22 cellular contexts compared by ENCODE assay signal in genomic region chr17:75492555-75493168, GRCh38. TPM values are rescaled to one million over a fixed set of nuclear protein-coding genes. Genes with fewer than 3 reads are reported as not detected.
DNase-seq lines count a peak whose midpoint lies in the region; ATAC-seq, FAIRE-seq and TF ChIP-seq lines count a peak whose summit lies in the region.
"Had no signal": no experiment of that assay in that cellular context is flagged by ENCODE, and none has a peak within 500 bp of the region (broad histone marks: within the 10 kb centered on the region; RNA-seq: fewer than 3 reads in every experiment).

No MANE protein-coding gene starts in this region.

- no peak overlapping the region for H4K91ac ChIP-seq in IMR-90 (ENCODE audit: insufficient read depth, low read depth, low read length)

- no peaks in the 10 kb centered on the region for H3K4me1 ChIP-seq in Caco-2
- H3K4me1 ChIP-seq in IMR-90 (ENCODE audit: control insufficient read depth, insufficient read depth, low read length): no peaks in the 10 kb centered on the region
- peaks cover 6% of the 10 kb centered on the region for H3K4me1 ChIP-seq in GM12878 (ENCODE audit: control insufficient read depth, insufficient read depth, low read length)
- peaks cover 6 to 42% (median 28%) of the 10 kb centered on the region in 6 donors for H3K4me1 ChIP-seq in spleen

- H3K4me3 ChIP-seq in Caco-2 (ENCODE audit: low read depth, low read length): no peak overlapping the region
- no peak overlapping the region for H3K4me3 ChIP-seq in IMR-90 (ENCODE audit: insufficient read depth, low read depth, low read length)
- H3K4me3 ChIP-seq in GM12878: no peak overlapping the region
- no peak overlapping the region for H3K4me3 ChIP-seq in spleen

- no peak overlapping the region for H2AK9ac ChIP-seq in IMR-90 (replicated peaks; ENCODE audit: low read depth, low read length, poor library complexity)

- no peak overlapping the region for H3K9ac ChIP-seq in IMR-90 (ENCODE audit: low read depth, low read length)
- no peak overlapping the region for H3K9ac ChIP-seq in GM12878 (ENCODE audit: control insufficient read depth, insufficient read depth, low read length)

- no peak overlapping the region for H2AK5ac ChIP-seq in IMR-90 (ENCODE audit: low read depth, low read length)

- dilution Hi-C loops in IMR-90 (cut with HindIII; ENCODE audit: low sequenced_read_pairs, unreplicated experiment): no loop called here

- peaks cover 18% of the 10 kb centered on the region for H3K36me3 Mint-ChIP-seq in Caco-2 (ENCODE audit: insufficient read depth, unreplicated experiment)
- peaks cover 2% of the 10 kb centered on the region for H3K36me3 Mint-ChIP-seq in activated CD4-positive, alpha-beta T cell treated with anti-CD3 and anti-CD28 coated beads, Interleukin-2, amount 10 ng/mL, durations not matched to agents 7 days and 5 days (ENCODE audit: low read depth)

- H2AFZ ChIP-seq in IMR-90 (replicated peaks; ENCODE audit: low read length, poor library complexity): no peak overlapping the region
- no peak overlapping the region for H2AFZ ChIP-seq in GM12878 (ENCODE audit: control insufficient read depth, low read depth, low read length)

- H3K27me3 ChIP-seq in Caco-2 (replicated peaks; ENCODE audit: control insufficient read depth, insufficient read depth, low read length): no peaks in the 10 kb centered on the region
- no peaks in the 10 kb centered on the region for H3K27me3 ChIP-seq in IMR-90 (ENCODE audit: control insufficient read depth, insufficient read depth, low read length)
- H3K27me3 ChIP-seq in GM12878 (replicated peaks in 1 of 2; ENCODE audit: control insufficient read depth in 2 of 2, insufficient read depth in 2 of 2, low read length in 1 of 2): no peaks in the 10 kb centered on the region
- H3K27me3 ChIP-seq in spleen (replicated peaks in 1 of 7): no peaks in the 10 kb centered on the region

- BruUV-seq in Caco-2 (replicated peaks; lab: Mats Ljungman, UMichigan) (TSS peak; percentile 35), IMR-90 (replicated peaks; lab: Mats Ljungman, UMichigan) (TSS peak; percentile 70), GM12878 (replicated peaks; lab: Mats Ljungman, UMichigan) (TSS peak; percentile 41)

- H3K9me3 Mint-ChIP-seq in Caco-2 (ENCODE audit: unreplicated experiment): no peaks in the 10 kb centered on the region
- H3K9me3 Mint-ChIP-seq in activated CD4-positive, alpha-beta T cell treated with anti-CD3 and anti-CD28 coated beads, Interleukin-2, amount 10 ng/mL, durations not matched to agents 7 days and 5 days: no peaks in the 10 kb centered on the region
- H3K9me3 Mint-ChIP-seq: CD14-positive monocyte; CD8-positive, alpha-beta memory T cell; IgD-negative memory B cell; T-cell had no signal

- no peak overlapping the region for H2BK15ac ChIP-seq in IMR-90 (ENCODE audit: low read depth, low read length)

- CTCF ChIA-PET in Caco-2 (lab: Charles Lee): no interaction called here
- CTCF ChIA-PET in IMR-90 (lab: Yijun Ruan, JAX): no interaction called here
- CTCF ChIA-PET in GM12878 (lab: Yijun Ruan, JAX): no interaction called here
- CTCF ChIA-PET in activated CD4-positive, alpha-beta T cell treated with anti-CD3 and anti-CD28 coated beads, Interleukin-2, amount 10 ng/mL, durations not matched to agents 7 days and 5 days (lab: Charles Lee): no interaction called here

- WGBS in IMR-90 (ENCODE audit: extremely low coverage in 2 of 2, insufficient read length in 1 of 2), 2 experiments: 93% methylated on average over 20 of the region's 23 CpGs; no CpG with 5 or more reads in 1 of the 2 experiments
- 87% methylated on average over 23 of the region's 23 CpGs for WGBS in GM12878 (ENCODE audit: insufficient coverage, insufficient replicate concordance, low lambda C conversion rate, missing lambda C conversion rate)
- WGBS in spleen, 5 donors: 86 to 92% (median 90%) methylated on average over 8 to 23 of the region's 23 CpGs

- no peak overlapping the region for H2BK120ac ChIP-seq in IMR-90 (ENCODE audit: low read depth, low read length)

- no peak overlapping the region for H3K27ac Mint-ChIP-seq in Caco-2 (ENCODE audit: unreplicated experiment)
- H3K27ac Mint-ChIP-seq in activated CD4-positive, alpha-beta T cell treated with anti-CD3 and anti-CD28 coated beads, Interleukin-2, amount 10 ng/mL, durations not matched to agents 7 days and 5 days: no peak overlapping the region
- H3K27ac Mint-ChIP-seq: IgD-negative memory B cell, T-cell had no signal

- no peak for TF ChIP-seq POLR2A in IMR-90 (IDR thresholded peaks at IDR 0.05; ENCODE audit: low read depth, low read length)
- no peak for TF ChIP-seq POLR2A in GM12878 (IDR thresholded peaks at IDR 0.05; ENCODE audit: low read depth, low read length)
- no peak for TF ChIP-seq POLR2A in spleen (IDR thresholded peaks at IDR 0.05)

- no peaks in the 10 kb centered on the region for H3K9me1 ChIP-seq in IMR-90 (ENCODE audit: insufficient read depth, low read length)

- DNase-seq in Caco-2 (no peak), IMR-90 (no peak), GM12878 (ENCODE audit: low read depth, low spot score) (no peak), spleen (peak; percentile 74), hypothalamus (lab: John Stamatoyannopoulos, UW) (no peak)
- DNase-seq in activated CD4-positive, alpha-beta T cell treated with anti-CD3 and anti-CD28 coated beads, Interleukin-2, amount 50 U/mL, for 48 hours: no peak
- DNase-seq in activated CD4-positive, alpha-beta T cell treated with anti-CD3 and anti-CD28 coated beads, Interleukin-2, amount 10 ng/mL, durations not matched to agents 7 days and 5 days: no peak
- DNase-seq: CD8-positive, alpha-beta memory T cell; HCEC 1CT; NCI-H1048; NCI-H1417 treated with DMSO at 0.1 percent for 48 hours; NCI-H1694 treated with DMSO at 0.1 percent for 48 hours; NCI-H2081; NCI-H2227 treated with DMSO at 0.1 percent for 48 hours; NCI-H774; SHP77; T-cell had no signal

- H3K79me2 ChIP-seq in GM12878 (ENCODE audit: control insufficient read depth, insufficient read depth, low read length): no peaks in the 10 kb centered on the region

- H3K27ac ChIP-seq in IMR-90 (ENCODE audit: insufficient read depth, low read length) (no peak overlapping the region), GM12878 (ENCODE audit: control insufficient read depth, insufficient read depth) (no peak overlapping the region), spleen (no peak overlapping the region)
- H3K27ac ChIP-seq: RWPE1 had no signal

- no peaks in the 10 kb centered on the region for H3K4me1 Mint-ChIP-seq in Caco-2 (ENCODE audit: low read depth, unreplicated experiment)
- H3K4me1 Mint-ChIP-seq in activated CD4-positive, alpha-beta T cell treated with anti-CD3 and anti-CD28 coated beads, Interleukin-2, amount 10 ng/mL, durations not matched to agents 7 days and 5 days: peaks cover 9% of the 10 kb centered on the region

- FAIRE-seq in GM12878 (lab: Jason Lieb, UNC): no peak
- FAIRE-seq: D721Med, H1 had no signal

- no peak overlapping the region for H3K4me2 ChIP-seq in IMR-90 (ENCODE audit: low read depth, low read length)
- H3K4me2 ChIP-seq in GM12878 (ENCODE audit: control insufficient read depth, insufficient read depth): no peak overlapping the region

- H2BK5ac ChIP-seq in IMR-90 (ENCODE audit: low read depth, low read length, poor library complexity, severe bottlenecking): no peak overlapping the region

- intact Hi-C loops in Caco-2 (cut with micrococcal nuclease; ENCODE audit: unreplicated experiment): no loop called here
- intact Hi-C loops in IMR-90 (cut with micrococcal nuclease): no loop called here
- intact Hi-C loops in GM12878 (cut with micrococcal nuclease; ENCODE audit: unreplicated experiment): no loop called here
- intact Hi-C loops in spleen (cut with DNase I; ENCODE audit: low total_unique reads): no loop called here

- H3K79me1 ChIP-seq in IMR-90 (ENCODE audit: low read depth in 1 of 2, low read length in 2 of 2): no peaks in the 10 kb centered on the region; a peak in 1 of 4 replicates

- in situ Hi-C loops in IMR-90 (cut with MboI; ENCODE audit: low sequenced_read_pairs): no loop called here
- in situ Hi-C loops in GM12878 (cut with MboI): no loop called here

- H3K27me3 Mint-ChIP-seq in Caco-2 (ENCODE audit: insufficient read depth, unreplicated experiment): no peaks in the 10 kb centered on the region
- H3K27me3 Mint-ChIP-seq in activated CD4-positive, alpha-beta T cell treated with anti-CD3 and anti-CD28 coated beads, Interleukin-2, amount 10 ng/mL, durations not matched to agents 7 days and 5 days: no peaks in the 10 kb centered on the region
- H3K27me3 Mint-ChIP-seq: CD8-positive, alpha-beta memory T cell; IgD-negative memory B cell; T-cell had no signal

- H4K5ac ChIP-seq in IMR-90 (ENCODE audit: low read depth, low read length): no peak overlapping the region

- H3K4me3 Mint-ChIP-seq in Caco-2 (ENCODE audit: unreplicated experiment): no peak overlapping the region
- H3K4me3 Mint-ChIP-seq in activated CD4-positive, alpha-beta T cell treated with anti-CD3 and anti-CD28 coated beads, Interleukin-2, amount 10 ng/mL, durations not matched to agents 7 days and 5 days: no peak overlapping the region
- H3K4me3 Mint-ChIP-seq: CD14-positive monocyte; CD8-positive, alpha-beta memory T cell; T-cell had no signal

- H3K36me3 ChIP-seq in Caco-2 (ENCODE audit: control insufficient read depth, insufficient read depth, low read length) (peaks cover 2% of the 10 kb centered on the region), IMR-90 (ENCODE audit: control insufficient read depth, insufficient read depth, low read length) (peaks cover 50% of the 10 kb centered on the region), GM12878 (ENCODE audit: control insufficient read depth in 2 of 2, insufficient read depth in 2 of 2, low read length in 1 of 2) (peaks cover 7 to 15% of the 10 kb centered on the region in 2 experiments; a peak in 3 of 4 replicates), spleen (peaks cover 0 to 92% (median 60%) of the 10 kb centered on the region in 6 donors)

- H3K9me3 ChIP-seq in Caco-2 (no peaks in the 10 kb centered on the region), IMR-90 (ENCODE audit: control insufficient read depth, insufficient read depth, low read length) (no peaks in the 10 kb centered on the region), GM12878 (replicated peaks; ENCODE audit: control insufficient read depth, insufficient read depth, low read length) (no peaks in the 10 kb centered on the region), spleen (no peaks in the 10 kb centered on the region)

- TF ChIP-seq EP300 in GM12878 (IDR thresholded peaks at IDR 0.05; ENCODE audit: borderline replicate concordance in 1 of 2, control insufficient read depth in 1 of 2, low read depth in 2 of 2, low read length in 2 of 2): no peak

- H3K14ac ChIP-seq in IMR-90 (replicated peaks; ENCODE audit: low read depth, low read length): no peak overlapping the region

- H4K20me1 ChIP-seq in IMR-90 (ENCODE audit: insufficient read depth, low read length): no peaks in the 10 kb centered on the region; the same call in 1 of the 2 replicates
- H4K20me1 ChIP-seq in GM12878 (ENCODE audit: control insufficient read depth, insufficient read depth): no peaks in the 10 kb centered on the region

- H3K4ac ChIP-seq in IMR-90 (ENCODE audit: low read depth, low read length): no peak overlapping the region

- no peak overlapping the region for H3K18ac ChIP-seq in IMR-90 (ENCODE audit: low read depth, low read length)

- POLR2A ChIA-PET in Caco-2 (lab: Charles Lee): no interaction called here
- POLR2A ChIA-PET in IMR-90 (lab: Charles Lee; ENCODE audit: unreplicated experiment): no interaction called here
- POLR2A ChIA-PET in GM12878 (lab: Charles Lee): no interaction called here
- POLR2A ChIA-PET in activated CD4-positive, alpha-beta T cell treated with anti-CD3 and anti-CD28 coated beads, Interleukin-2, amount 10 ng/mL, durations not matched to agents 7 days and 5 days (lab: Charles Lee): no interaction called here

- RAD21 ChIA-PET in GM12878 (lab: Charles Lee; ENCODE audit: unreplicated experiment): interaction anchor here (0.5 kb wide), 1 partner anchor 65 kb away, joined by 5 read pairs; no protein-coding TSS in a partner anchor

- no peak overlapping the region for H3K23ac ChIP-seq in IMR-90 (ENCODE audit: low read depth, low read length)

- H3K56ac ChIP-seq in IMR-90 (ENCODE audit: extremely low read depth, insufficient read depth, low read length): no peak overlapping the region

- ATAC-seq in IMR-90 (ENCODE audit: low read depth) (no peak), GM12878 (no peak)
- ATAC-seq: T-cell had no signal

- TF ChIP-seq CTCF in Caco-2 (IDR thresholded peaks at IDR 0.05; ENCODE audit: insufficient read depth in 1 of 2, low read depth in 1 of 2, low read length in 1 of 2, severe bottlenecking in 1 of 2, unreplicated experiment in 1 of 2) (no peak), IMR-90 (conservative IDR thresholded peaks at IDR 0.05; ENCODE audit: low read depth, low read length) (no peak), GM12878 (IDR thresholded peaks at IDR 0.05 in 2 of 3, conservative IDR thresholded peaks at IDR 0.05 in 1 of 3; ENCODE audit: control insufficient read depth in 2 of 3, extremely low read depth in 1 of 3, insufficient read depth in 1 of 3, low read depth in 3 of 3, low read length in 3 of 3) (no peak), spleen (IDR thresholded peaks at IDR 0.05 in 8 of 11, conservative IDR thresholded peaks at IDR 0.05 in 3 of 11) (no peak)

- H2BK20ac ChIP-seq in IMR-90 (ENCODE audit: low read depth, low read length): no peak overlapping the region

- H4K8ac ChIP-seq in IMR-90 (ENCODE audit: low read depth in 2 of 2, low read length in 2 of 2): no peak overlapping the region

- SMC1A ChIA-PET in GM12878 (lab: Charles Lee; ENCODE audit: uncharacterized antibody, unreplicated experiment): no interaction called here

- TF ChIP-seq RAD21 in IMR-90 (IDR thresholded peaks at IDR 0.05; ENCODE audit: low read length) (no peak), GM12878 (IDR thresholded peaks at IDR 0.05; ENCODE audit: insufficient read depth, low read depth, low read length) (no peak)

RNA-seq across cellular contexts. Expression of gene CASKIN2, which starts 22.7 kb away (rescaled TPM):
- 41.8 and 48.9 TPM in 2 replicates for total RNA-seq in Caco-2 (2022)
- total RNA-seq in IMR-90 (2012; rRNA removed): 2.2 and 2.9 TPM in 2 replicates
- 6.9 and 7.5 TPM in 2 replicates for polyA plus RNA-seq in IMR-90 (2012; rRNA removed)
- 4.7 and 6.3 TPM in 2 replicates for polyA plus RNA-seq in IMR-90 (2012; cell fraction: cytosol; rRNA removed)
- polyA plus RNA-seq in IMR-90 (2012; cell fraction: nucleus; rRNA removed; ENCODE audit: low replicate concordance): 17.2 and 50.6 TPM in 2 replicates
- 0.65 and 2.0 TPM in 2 replicates for total RNA-seq in GM12878 (2013; cell fraction: nucleolus; rRNA removed)
- total RNA-seq in GM12878 (2014; rRNA removed): 0.44 and 1.4 TPM in 2 replicates
- total RNA-seq in GM12878 (2014; rRNA removed; fragmentation: Illumina TruSeq; extraction: Trizol): 0.18 and 0.23 TPM in 2 replicates
- total RNA-seq in GM12878 (2021): 0.80 and 1.8 TPM in 2 replicates
- polyA plus RNA-seq in GM12878 (2011; ENCODE audit: low read depth): 0.39 TPM
- polyA plus RNA-seq in GM12878 (2011; rRNA removed): 0.10 TPM in 1 of 2 replicates, not detected in the other
- 0.03 and 0.12 TPM in 2 replicates for polyA plus RNA-seq in GM12878 (2011; cell fraction: cytosol; rRNA removed)
- polyA plus RNA-seq in GM12878 (2011; cell fraction: nucleus; rRNA removed): 0.59 and 0.84 TPM in 2 replicates
- 0.31 and 0.46 TPM in 2 replicates for polyA plus RNA-seq in GM12878 (2012)
- polyA plus RNA-seq in GM12878 (2014; fragmentation: Illumina TruSeq; extraction: Trizol): 0.14 and 0.16 TPM in 2 replicates
- under 1 TPM in 1 of 2 experiments, not detected in 1; 0.02 TPM for polyA plus RNA-seq in GM12878 (2014; fragmentation: Nextera tagmentation; extraction: Ambion mirVana)
- 0.93 and 2.7 TPM in 2 replicates for polyA plus RNA-seq in GM12878 (2014; rRNA removed)
- under 1 TPM; 0.44 to 0.56 TPM for polyA plus RNA-seq in GM12878 (2016; fragmentation: Nextera tagmentation; extraction: Ambion mirVana)
- polyA minus RNA-seq in GM12878 (2011; rRNA and poly(A)+ RNA removed): not detected in 2 replicates
- not detected in 2 replicates for polyA minus RNA-seq in GM12878 (2011; cell fraction: cytosol; rRNA and poly(A)+ RNA removed)
- polyA minus RNA-seq in GM12878 (2011; cell fraction: nucleus; rRNA and poly(A)+ RNA removed): 0.12 and 0.57 TPM in 2 replicates
- total RNA-seq in spleen: 100 to 1,000 TPM in 3 of 7 donors, 10 to 100 TPM in 4; 33.5 to 135 (median 51.1) TPM
- polyA plus RNA-seq in spleen: 10 to 100 TPM in 1 of 3 donors, 1 to 10 TPM in 2; 4.7 to 27.8 (median 6.2) TPM
- 1 to 10 TPM in 1 of 2 experiments, under 1 TPM in 1; 0.47 to 1.1 TPM for total RNA-seq in activated CD4-positive, alpha-beta T cell treated with anti-CD3 and anti-CD28 coated beads, Interleukin-2, amount 10 ng/mL, durations not matched to agents 7 days and 5 days
- polyA plus RNA-seq: CD14-positive monocyte, IgD-negative memory B cell had no signal

RNA-seq across cellular contexts. Expression of gene TSEN54, which starts 23.7 kb away (rescaled TPM):
- total RNA-seq in Caco-2 (2022) (71.3 and 74.5 TPM in 2 replicates), IMR-90 (2012; rRNA removed) (6.4 and 7.2 TPM in 2 replicates), GM12878 (2014; rRNA removed) (42.1 and 43.2 TPM in 2 replicates), GM12878 (2014; rRNA removed; fragmentation: Illumina TruSeq; extraction: Trizol) (21.4 and 26.1 TPM in 2 replicates), GM12878 (2021) (37.3 and 41.2 TPM in 2 replicates), spleen (10 to 100 TPM; 31.0 to 58.1 (median 35.4) TPM)
- polyA plus RNA-seq in IMR-90 (2012; rRNA removed) (14.9 and 16.2 TPM in 2 replicates), GM12878 (2011; rRNA removed) (25.4 and 45.7 TPM in 2 replicates), GM12878 (2014; fragmentation: Illumina TruSeq; extraction: Trizol) (22.9 and 29.5 TPM in 2 replicates), GM12878 (2014; fragmentation: Nextera tagmentation; extraction: Ambion mirVana) (10 to 100 TPM in 1 of 2 experiments, 1 to 10 TPM in 1; 7.1 to 23.1 TPM), GM12878 (2014; rRNA removed) (42.4 and 52.2 TPM in 2 replicates), GM12878 (2016; fragmentation: Nextera tagmentation; extraction: Ambion mirVana) (10 to 100 TPM; 41.1 to 48.0 TPM), spleen (10 to 100 TPM; 40.8 to 87.8 (median 68.9) TPM)
- polyA plus RNA-seq in IMR-90 (2012; cell fraction: cytosol; rRNA removed): 9.8 and 14.7 TPM in 2 replicates
- polyA plus RNA-seq in IMR-90 (2012; cell fraction: nucleus; rRNA removed; ENCODE audit: low replicate concordance): 37.4 and 62.8 TPM in 2 replicates
- 16.4 and 19.8 TPM in 2 replicates for total RNA-seq in GM12878 (2013; cell fraction: nucleolus; rRNA removed)
- 12.7 TPM for polyA plus RNA-seq in GM12878 (2011; ENCODE audit: low read depth)
- polyA plus RNA-seq in GM12878 (2011; cell fraction: cytosol; rRNA removed): 41.7 and 53.0 TPM in 2 replicates
- polyA plus RNA-seq in GM12878 (2011; cell fraction: nucleus; rRNA removed): 54.8 and 62.1 TPM in 2 replicates
- 20.1 and 23.9 TPM in 2 replicates for polyA plus RNA-seq in GM12878 (2012)
- polyA minus RNA-seq in GM12878 (2011; rRNA and poly(A)+ RNA removed): 25.9 and 32.6 TPM in 2 replicates
- 6.8 and 18.3 TPM in 2 replicates for polyA minus RNA-seq in GM12878 (2011; cell fraction: cytosol; rRNA and poly(A)+ RNA removed)
- 7.5 and 13.1 TPM in 2 replicates for polyA minus RNA-seq in GM12878 (2011; cell fraction: nucleus; rRNA and poly(A)+ RNA removed)
- 10 to 100 TPM; 48.8 to 59.2 TPM for total RNA-seq in activated CD4-positive, alpha-beta T cell treated with anti-CD3 and anti-CD28 coated beads, Interleukin-2, amount 10 ng/mL, durations not matched to agents 7 days and 5 days

RNA-seq across cellular contexts. Expression of gene LLGL2, which starts 32.8 kb away (rescaled TPM):
- total RNA-seq in Caco-2 (2022) (165 and 179 TPM in 2 replicates), IMR-90 (2012; rRNA removed) (0.54 and 0.56 TPM in 2 replicates), GM12878 (2014; rRNA removed) (5.0 and 6.5 TPM in 2 replicates), GM12878 (2014; rRNA removed; fragmentation: Illumina TruSeq; extraction: Trizol) (1.8 and 2.0 TPM in 2 replicates), GM12878 (2021) (6.3 and 7.6 TPM in 2 replicates), spleen (10 to 100 TPM; 44.0 to 97.8 (median 75.1) TPM)
- polyA plus RNA-seq in IMR-90 (2012; rRNA removed) (0.53 and 0.72 TPM in 2 replicates), GM12878 (2011; rRNA removed) (1.7 and 3.3 TPM in 2 replicates), GM12878 (2014; fragmentation: Illumina TruSeq; extraction: Trizol) (9.9 TPM in 1 of 2 replicates, not detected in the other), GM12878 (2014; fragmentation: Nextera tagmentation; extraction: Ambion mirVana) (under 1 TPM; 0.21 to 0.75 TPM), GM12878 (2014; rRNA removed) (5.8 and 7.4 TPM in 2 replicates), GM12878 (2016; fragmentation: Nextera tagmentation; extraction: Ambion mirVana) (1 to 10 TPM; 4.1 to 5.0 TPM), spleen (100 to 1,000 TPM in 1 of 3 donors, 10 to 100 TPM in 2; 28.6 to 153 (median 92.6) TPM)
- polyA plus RNA-seq in IMR-90 (2012; cell fraction: cytosol; rRNA removed): 1.2 and 1.6 TPM in 2 replicates
- 2.0 and 4.5 TPM in 2 replicates for polyA plus RNA-seq in IMR-90 (2012; cell fraction: nucleus; rRNA removed; ENCODE audit: low replicate concordance)
- total RNA-seq in GM12878 (2013; cell fraction: nucleolus; rRNA removed): 13.4 and 45.4 TPM in 2 replicates
- 1.7 TPM for polyA plus RNA-seq in GM12878 (2011; ENCODE audit: low read depth)
- polyA plus RNA-seq in GM12878 (2011; cell fraction: cytosol; rRNA removed): 4.1 and 6.8 TPM in 2 replicates
- 18.8 and 24.8 TPM in 2 replicates for polyA plus RNA-seq in GM12878 (2011; cell fraction: nucleus; rRNA removed)
- 4.9 and 7.6 TPM in 2 replicates for polyA plus RNA-seq in GM12878 (2012)
- 2.0 and 7.0 TPM in 2 replicates for polyA minus RNA-seq in GM12878 (2011; rRNA and poly(A)+ RNA removed)
- 7.4 and 7.5 TPM in 2 replicates for polyA minus RNA-seq in GM12878 (2011; cell fraction: cytosol; rRNA and poly(A)+ RNA removed)
- 4.4 and 5.7 TPM in 2 replicates for polyA minus RNA-seq in GM12878 (2011; cell fraction: nucleus; rRNA and poly(A)+ RNA removed)
- total RNA-seq in activated CD4-positive, alpha-beta T cell treated with anti-CD3 and anti-CD28 coated beads, Interleukin-2, amount 10 ng/mL, durations not matched to agents 7 days and 5 days: 10 to 100 TPM; 17.8 to 24.2 TPM

RNA-seq across cellular contexts. Expression of gene TMEM94, which starts 36.2 kb away (rescaled TPM):
- total RNA-seq in Caco-2 (2022) (109 and 115 TPM in 2 replicates), IMR-90 (2012; rRNA removed) (8.4 and 11.4 TPM in 2 replicates), GM12878 (2014; rRNA removed) (23.9 and 31.4 TPM in 2 replicates), GM12878 (2014; rRNA removed; fragmentation: Illumina TruSeq; extraction: Trizol) (15.4 and 15.8 TPM in 2 replicates), GM12878 (2021) (59.0 and 70.7 TPM in 2 replicates), spleen (100 to 1,000 TPM in 1 of 7 donors, 10 to 100 TPM in 6; 66.6 to 101 (median 94.1) TPM)
- polyA plus RNA-seq in IMR-90 (2012; rRNA removed) (59.2 and 64.7 TPM in 2 replicates), GM12878 (2011; rRNA removed) (9.8 and 21.9 TPM in 2 replicates), GM12878 (2014; fragmentation: Illumina TruSeq; extraction: Trizol) (11.9 and 46.5 TPM in 2 replicates), GM12878 (2014; fragmentation: Nextera tagmentation; extraction: Ambion mirVana) (1 to 10 TPM in 1 of 2 experiments, under 1 TPM in 1; 0.31 to 2.3 TPM), GM12878 (2014; rRNA removed) (41.7 and 50.5 TPM in 2 replicates), GM12878 (2016; fragmentation: Nextera tagmentation; extraction: Ambion mirVana) (10 to 100 TPM; 21.2 to 26.9 TPM), spleen (10 to 100 TPM; 24.8 to 77.8 (median 59.5) TPM)
- 30.4 and 39.0 TPM in 2 replicates for polyA plus RNA-seq in IMR-90 (2012; cell fraction: cytosol; rRNA removed)
- polyA plus RNA-seq in IMR-90 (2012; cell fraction: nucleus; rRNA removed; ENCODE audit: low replicate concordance): 231 and 523 TPM in 2 replicates
- total RNA-seq in GM12878 (2013; cell fraction: nucleolus; rRNA removed): 124 and 144 TPM in 2 replicates
- 23.7 TPM for polyA plus RNA-seq in GM12878 (2011; ENCODE audit: low read depth)
- polyA plus RNA-seq in GM12878 (2011; cell fraction: cytosol; rRNA removed): 23.8 and 24.1 TPM in 2 replicates
- 363 and 387 TPM in 2 replicates for polyA plus RNA-seq in GM12878 (2011; cell fraction: nucleus; rRNA removed)
- polyA plus RNA-seq in GM12878 (2012): 63.2 and 64.4 TPM in 2 replicates
- polyA minus RNA-seq in GM12878 (2011; rRNA and poly(A)+ RNA removed): 21.6 and 44.4 TPM in 2 replicates
- polyA minus RNA-seq in GM12878 (2011; cell fraction: cytosol; rRNA and poly(A)+ RNA removed): 19.4 and 25.9 TPM in 2 replicates
- polyA minus RNA-seq in GM12878 (2011; cell fraction: nucleus; rRNA and poly(A)+ RNA removed): 49.2 and 74.5 TPM in 2 replicates
- 10 to 100 TPM; 80.3 to 82.1 TPM for total RNA-seq in activated CD4-positive, alpha-beta T cell treated with anti-CD3 and anti-CD28 coated beads, Interleukin-2, amount 10 ng/mL, durations not matched to agents 7 days and 5 days
